In the genomic region with DNA sequence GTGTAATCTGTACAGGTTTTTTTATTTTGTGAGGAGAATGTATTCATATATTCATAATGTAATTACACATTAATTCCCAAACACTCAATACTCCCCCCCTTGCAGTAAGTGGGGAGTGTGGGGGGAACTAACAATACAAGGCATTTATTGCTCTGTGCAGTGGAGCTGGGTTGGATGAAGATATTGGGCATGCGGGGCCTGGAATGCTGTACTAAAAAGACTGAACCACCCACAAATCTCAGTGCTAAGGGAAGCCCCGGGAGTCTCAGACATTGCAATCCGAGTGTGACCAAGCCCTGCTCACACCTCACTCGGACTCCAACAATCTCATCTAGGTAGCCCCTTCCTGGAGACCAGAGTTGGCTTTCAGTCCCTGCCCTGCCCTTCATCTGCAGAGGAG, we compare ENCODE assay signal across 15 cellular contexts. TPM values are rescaled to one million over a fixed set of nuclear protein-coding genes. Genes with fewer than 3 reads are reported as not detected.
DNase-seq lines count a peak whose midpoint lies in the region; ATAC-seq and TF ChIP-seq lines count a peak whose summit lies in the region.
"Had no signal": no experiment of that assay in that cellular context is flagged by ENCODE, and none has a peak within 500 bp of the region (broad histone marks: within the 10 kb centered on the region; RNA-seq: fewer than 3 reads in every experiment).

No MANE protein-coding gene starts in this region.

- dilution Hi-C loops in mammary epithelial cell (cut with HindIII; ENCODE audit: low sequenced_read_pairs), result no loop called here

- H4K20me1 ChIP-seq in mammary epithelial cell (ENCODE audit: insufficient read depth, low read length), result no peaks in the 10 kb centered on the region

- in situ Hi-C loops in mammary epithelial cell (cut with MboI; ENCODE audit: low sequenced_read_pairs in 2 of 2), result no loop called here

- H3K4me1 Mint-ChIP-seq in MCF 10A (ENCODE audit: insufficient read depth, unreplicated experiment), result peaks cover 43% of the 10 kb centered on the region
- H3K4me1 Mint-ChIP-seq in neural crest cell, result peaks cover 4% of the 10 kb centered on the region

- H3K9ac ChIP-seq in mammary epithelial cell (ENCODE audit: insufficient read depth, low read length), result no peak overlapping the region

- no peak overlapping the region for H3K4me3 Mint-ChIP-seq in MCF 10A (ENCODE audit: unreplicated experiment)
- H3K4me3 Mint-ChIP-seq in neural crest cell, result no peak overlapping the region
- H3K4me3 Mint-ChIP-seq: H9 had no signal

- POLR2A ChIA-PET in MCF 10A (lab: Yijun Ruan, JAX), result interaction anchor here (0.6 to 8.0 kb wide), 12 partner anchors 13 to 669 kb away, joined by 3 to 137 read pairs (median 9); partner anchors contain the start of genes ARL2BP, CIAPIN1, COQ9 and PSME3IP1

- H3K9me3 ChIP-seq in mammary epithelial cell (replicated peaks; ENCODE audit: insufficient read depth, low read length), result no peaks in the 10 kb centered on the region

- H3K36me3 Mint-ChIP-seq in MCF 10A (ENCODE audit: insufficient read depth, unreplicated experiment), result no peaks in the 10 kb centered on the region
- no peaks in the 10 kb centered on the region for H3K36me3 Mint-ChIP-seq in neural crest cell (ENCODE audit: low read depth)

- CTCF ChIA-PET in MCF 10A (lab: Yijun Ruan, JAX), result interaction anchor here (1.1 to 2.0 kb wide), 3 partner anchors 17 to 138 kb away, joined by 4 to 7 read pairs (median 7); no protein-coding TSS in a partner anchor
- CTCF ChIA-PET in mammary epithelial cell (lab: Charles Lee; ENCODE audit: low non-redundant PET), result no interaction called here

- DNase-seq in MCF 10A (ENCODE audit: unreplicated experiment), result no peak
- no peak for DNase-seq in mammary epithelial cell
- DNase-seq in globus pallidus (ENCODE audit: low spot score), result peak; percentile 91
- no peak for DNase-seq in neural crest cell (ENCODE audit: low read depth, low spot score)
- DNase-seq in D341Med (ENCODE audit: low spot score), result no peak
- no peak for DNase-seq in GOT3 (lab: John Stamatoyannopoulos, UW)
- DNase-seq: COR-L47, H9, MV-4-11, NCI-H1436, NCI-H2029 treated with DMSO at 0.1 percent for 48 hours, NCI-H510A treated with DMSO at 0.1 percent for 48 hours had no signal

- H3K27ac ChIP-seq in mammary epithelial cell (ENCODE audit: insufficient read depth, low read depth, low read length), result no peak overlapping the region
- H3K27ac ChIP-seq in temporal lobe (ENCODE audit: low read depth, low read length), result peak overlapping the region; percentile 96
- H3K27ac ChIP-seq: 22Rv1 had no signal

- H3K27me3 Mint-ChIP-seq in MCF 10A (ENCODE audit: insufficient read depth, unreplicated experiment) (no peaks in the 10 kb centered on the region), neural crest cell (ENCODE audit: low read depth) (peaks cover 24% of the 10 kb centered on the region)

- intact Hi-C loops in MCF 10A (cut with micrococcal nuclease), result no loop called here
- intact Hi-C loops in mammary epithelial cell (cut with micrococcal nuclease), result no loop called here

- 62% methylated on average over 4 of the region's 4 CpGs for WGBS in mammary epithelial cell (ENCODE audit: low coverage, missing lambda C conversion rate)

- no peak overlapping the region for H3K4me3 ChIP-seq in mammary epithelial cell (replicated peaks in 1 of 3; ENCODE audit: insufficient read depth in 1 of 3, low read depth in 2 of 3, low read length in 3 of 3)

- no peak for TF ChIP-seq CTCF in MCF 10A (IDR thresholded peaks at IDR 0.05; ENCODE audit: unreplicated experiment)
- TF ChIP-seq CTCF in mammary epithelial cell (conservative IDR thresholded peaks at IDR 0.05 in 1 of 2, IDR thresholded peaks at IDR 0.05 in 1 of 2; ENCODE audit: extremely low read depth in 1 of 2, insufficient read depth in 1 of 2, low read depth in 1 of 2, low read length in 2 of 2), result no peak
- no peak for TF ChIP-seq CTCF in neural crest cell (conservative IDR thresholded peaks at IDR 0.05)

- no peak for ATAC-seq in GM21717 (IDR thresholded peaks at IDR 0.05; ENCODE audit: unreplicated experiment)

- no peaks in the 10 kb centered on the region for H3K27me3 ChIP-seq in mammary epithelial cell (ENCODE audit: insufficient read depth, low read length)

- no peak overlapping the region for H2AFZ ChIP-seq in mammary epithelial cell (ENCODE audit: low read depth, low read length)

- H3K4me2 ChIP-seq in mammary epithelial cell (ENCODE audit: insufficient read depth, low read depth, low read length), result no peak overlapping the region

- H3K36me3 ChIP-seq in mammary epithelial cell (ENCODE audit: insufficient read depth, low read length), result no peaks in the 10 kb centered on the region

- H3K27ac Mint-ChIP-seq in MCF 10A (ENCODE audit: low read depth, unreplicated experiment) (peak overlapping the region; percentile 89), neural crest cell (ENCODE audit: unreplicated experiment) (peak overlapping the region; percentile 19)
- H3K27ac Mint-ChIP-seq: H9 had no signal

- no TSS peak for BruUV-seq in MCF 10A (replicated peaks; lab: Mats Ljungman, UMichigan)
- BruUV-seq in mammary epithelial cell (replicated peaks; lab: Mats Ljungman, UMichigan), result no TSS peak

- H3K79me2 ChIP-seq in mammary epithelial cell (ENCODE audit: insufficient read depth, low read length), result no peaks in the 10 kb centered on the region

- H3K4me1 ChIP-seq in mammary epithelial cell (ENCODE audit: insufficient read depth, low read length), result peaks cover 36% of the 10 kb centered on the region

- no peaks in the 10 kb centered on the region for H3K9me3 Mint-ChIP-seq in MCF 10A (ENCODE audit: unreplicated experiment)
- H3K9me3 Mint-ChIP-seq in neural crest cell, result no peaks in the 10 kb centered on the region
- H3K9me3 Mint-ChIP-seq: H9 had no signal

RNA-seq across cellular contexts. Expression of gene PLLP, which starts 6.0 kb away (rescaled TPM):
- total RNA-seq in MCF 10A (2022), result 3.9 and 6.1 TPM in 2 replicates
- total RNA-seq in mammary epithelial cell, result 1 to 10 TPM; 1.7 to 2.2 TPM
- polyA plus RNA-seq in mammary epithelial cell, result 6.3 TPM
- polyA minus RNA-seq in mammary epithelial cell, result 10.4 TPM
- 0.79 and 0.84 TPM in 2 replicates for total RNA-seq in neural crest cell
- total RNA-seq in temporal lobe, result 1.5 TPM

RNA-seq across cellular contexts. Expression of gene ARL2BP, which starts 33.4 kb away (rescaled TPM):
- total RNA-seq in MCF 10A (2022) (94.4 and 114 TPM in 2 replicates), mammary epithelial cell (10 to 100 TPM; 70.2 to 82.4 TPM), neural crest cell (62.6 and 63.9 TPM in 2 replicates), temporal lobe (40.3 TPM)
- 87.9 TPM for polyA plus RNA-seq in mammary epithelial cell
- polyA minus RNA-seq in mammary epithelial cell, result 48.9 TPM
